ENCODE assay signal across 28 cellular contexts in genomic region chr1:226593541-226593940, GRCh38. TPM values are rescaled to one million over a fixed set of nuclear protein-coding genes. Genes with fewer than 3 reads are reported as not detected.
"Had no signal": no experiment of that assay in that cellular context is flagged by ENCODE, and none has a peak within 500 bp of the region (broad histone marks: within the 10 kb centered on the region; RNA-seq: fewer than 3 reads in every experiment).

No MANE protein-coding gene starts in this region.

- H3K27ac ChIP-seq: body of pancreas, coronary artery, dorsolateral prefrontal cortex, esophagus muscularis mucosa, foreskin keratinocyte, gastrocnemius medialis, heart left ventricle, WERI-Rb-1 had no signal

- H3K4me1 ChIP-seq: foreskin keratinocyte, gastrocnemius medialis had no signal

- H3K9me3 ChIP-seq: body of pancreas, gastrocnemius medialis had no signal

- H3K4me3 ChIP-seq: body of pancreas, coronary artery, dorsolateral prefrontal cortex, esophagus muscularis mucosa, gastrocnemius medialis, heart left ventricle had no signal

- H3K36me3 ChIP-seq: esophagus muscularis mucosa, gastrocnemius medialis, heart left ventricle, WERI-Rb-1 had no signal

- H3K27me3 ChIP-seq: body of pancreas, dorsolateral prefrontal cortex, esophagus muscularis mucosa, heart left ventricle had no signal

- ATAC-seq: activated CD4-positive, CD25-positive, alpha-beta regulatory T cell treated with anti-CD3 and anti-CD28 coated beads, Interleukin-2, amount 50 U/mL, for 24 hours; activated CD8-positive, alpha-beta T cell treated with anti-CD3 and anti-CD28 coated beads for 36 hours; activated T-cell treated with anti-CD3 and anti-CD28 coated beads, Interleukin-2, amount 50 U/mL, for 4 hours; activated T-helper 17 cell treated with anti-CD3 and anti-CD28 coated beads, Interleukin-2, amount 50 U/mL, for 72 hours; body of pancreas; foreskin keratinocyte; gastrocnemius medialis; heart left ventricle; T-helper 17 cell had no signal

- DNase-seq: activated B cell treated with CpG ODN at 0.5 μM for 24 hours; activated CD4-positive, alpha-beta T cell treated with anti-CD3 and anti-CD28 coated beads for 48 hours; activated CD4-positive, alpha-beta T cell treated with anti-CD3 and anti-CD28 coated beads, Interleukin-2, amount 50 U/mL, for 1 hour; activated CD4-positive, alpha-beta T cell treated with anti-CD3 and anti-CD28 coated beads, Interleukin-2, amount 50 U/mL, for 48 hours; activated CD8-positive, alpha-beta memory T cell treated with anti-CD3 and anti-CD28 coated beads for 24 hours; activated CD8-positive, alpha-beta T cell treated with anti-CD3 and anti-CD28 coated beads for 36 hours; activated effector memory CD4-positive, alpha-beta T cell treated with anti-CD3 and anti-CD28 coated beads, Interleukin-2, amount 50 U/mL, for 16 hours; activated naive CD4-positive, alpha-beta T cell treated with anti-CD3 and anti-CD28 coated beads for 36 hours; activated naive CD8-positive, alpha-beta T cell treated with anti-CD3 and anti-CD28 coated beads, Interleukin-2, amount 10 ng/mL, durations not matched to agents 7 days and 5 days; activated T-cell treated with anti-CD3 and anti-CD28 coated beads, Interleukin-2, amount 50 U/mL, for 4 hours; amniotic stem cell; anterior cingulate cortex; body of pancreas; effector memory CD4-positive, alpha-beta T cell; erythroblast; foreskin keratinocyte; gastrocnemius medialis; glutamatergic neuron; heart left ventricle; hypothalamus; T-helper 17 cell; T1000; WERI-Rb-1 had no signal

RNA-seq across cellular contexts. Expression of gene STUM, which starts 45.0 kb away (rescaled TPM):
- total RNA-seq: activated CD8-positive, alpha-beta T cell treated with anti-CD3 and anti-CD28 coated beads for 36 hours; activated naive CD4-positive, alpha-beta T cell treated with anti-CD3 and anti-CD28 coated beads for 36 hours; activated naive CD8-positive, alpha-beta T cell treated with anti-CD3 and anti-CD28 coated beads, Interleukin-2, amount 10 ng/mL, durations not matched to agents 7 days and 5 days; activated T-cell treated with anti-CD3 and anti-CD28 coated beads, Interleukin-2, amount 50 U/mL, for 4 hours; activated T-helper 17 cell treated with anti-CD3 and anti-CD28 coated beads, Interleukin-2, amount 50 U/mL, for 72 hours; foreskin keratinocyte; T-helper 17 cell had no signal
- polyA plus RNA-seq: foreskin keratinocyte had no signal
